21 cellular contexts compared by ENCODE assay signal in genomic region chr16:88951501-88951900, GRCh38. TPM values are rescaled to one million over a fixed set of nuclear protein-coding genes. Genes with fewer than 3 reads are reported as not detected.
DNase-seq lines count a peak whose midpoint lies in the region; ATAC-seq and TF ChIP-seq lines count a peak whose summit lies in the region.
"Had no signal": no experiment of that assay in that cellular context is flagged by ENCODE, and none has a peak within 500 bp of the region (broad histone marks: within the 10 kb centered on the region; RNA-seq: fewer than 3 reads in every experiment).

No MANE protein-coding gene starts in this region.

- TF ChIP-seq CTCF in WTC11 (IDR thresholded peaks at IDR 0.05) (no peak), spleen (IDR thresholded peaks at IDR 0.05 in 8 of 11, conservative IDR thresholded peaks at IDR 0.05 in 3 of 11) (no peak)

- no peak overlapping the region for H3K4me3 Mint-ChIP-seq in activated CD4-positive, alpha-beta T cell treated with anti-CD3 and anti-CD28 coated beads, Interleukin-2, amount 10 ng/mL, durations not matched to agents 7 days and 5 days
- no peak overlapping the region for H3K4me3 Mint-ChIP-seq in WTC11
- H3K4me3 Mint-ChIP-seq: CD4-positive, CD25-positive, alpha-beta regulatory T cell had no signal

- DNase-seq in activated CD4-positive, alpha-beta T cell treated with anti-CD3 and anti-CD28 coated beads, Interleukin-2, amount 10 ng/mL, durations not matched to agents 7 days and 5 days, result no peak
- DNase-seq in activated CD4-positive, alpha-beta T cell treated with anti-CD3 and anti-CD28 coated beads, Interleukin-2, amount 50 U/mL, for 1 hour, result no peak
- no peak for DNase-seq in WTC11 (ENCODE audit: low spot score)
- peak; percentile 56 for DNase-seq in spleen
- DNase-seq in HuH-7.5 (ENCODE audit: low spot score), result no peak
- DNase-seq in stimulated activated CD8-positive, alpha-beta memory T cell treated with anti-CD3 and anti-CD28 coated beads, Interleukin-4, amount 100 ng/mL, for 48 hours, result no peak
- DNase-seq: 8988T; CD4-positive, CD25-positive, alpha-beta regulatory T cell; KBM-7; NCI-H1105 treated with DMSO at 0.1 percent for 48 hours; NCI-H146; NCI-H2029; NCI-H526 treated with DMSO at 0.1 percent for 48 hours; SIG-M5 had no signal

- H3K4me1 ChIP-seq in BLaER1, result peaks cover 64% of the 10 kb centered on the region
- H3K4me1 ChIP-seq in spleen, result peaks cover 0 to 11% (median 6%) of the 10 kb centered on the region in 6 donors
- H3K4me1 ChIP-seq: HAP-1 had no signal

- no peak overlapping the region for H3K9ac ChIP-seq in BLaER1

- no peak overlapping the region for H3K4me2 ChIP-seq in BLaER1

- ATAC-seq in WTC11, result 0 out of 2 replicates have a peak, but pooled peaks have one; percentile 26

- H3K4me1 Mint-ChIP-seq in activated CD4-positive, alpha-beta T cell treated with anti-CD3 and anti-CD28 coated beads, Interleukin-2, amount 10 ng/mL, durations not matched to agents 7 days and 5 days, result no peaks in the 10 kb centered on the region
- H3K4me1 Mint-ChIP-seq in WTC11, result no peaks in the 10 kb centered on the region
- H3K4me1 Mint-ChIP-seq: CD4-positive, CD25-positive, alpha-beta regulatory T cell had no signal

- peak overlapping the region; percentile 50 for H3K27ac Mint-ChIP-seq in activated CD4-positive, alpha-beta T cell treated with anti-CD3 and anti-CD28 coated beads, Interleukin-2, amount 10 ng/mL, durations not matched to agents 7 days and 5 days
- no peak overlapping the region for H3K27ac Mint-ChIP-seq in WTC11

- H3K27me3 ChIP-seq in BLaER1, result no peaks in the 10 kb centered on the region
- peaks cover 0 to under 1% (median 0%) of the 10 kb centered on the region in 7 donors for H3K27me3 ChIP-seq in spleen (replicated peaks in 1 of 7)

- H3K27ac ChIP-seq in BLaER1 (peak overlapping the region; percentile 41; the same call in 1 of the 2 replicates), spleen (no peak overlapping the region)
- H3K27ac ChIP-seq: RWPE1, SK-N-MC had no signal

- H3K4me3 ChIP-seq in BLaER1 (no peak overlapping the region), spleen (no peak overlapping the region)
- H3K4me3 ChIP-seq: HAP-1, MG63, SK-N-MC had no signal

- H3K9me3 Mint-ChIP-seq in activated CD4-positive, alpha-beta T cell treated with anti-CD3 and anti-CD28 coated beads, Interleukin-2, amount 10 ng/mL, durations not matched to agents 7 days and 5 days, result no peaks in the 10 kb centered on the region
- no peaks in the 10 kb centered on the region for H3K9me3 Mint-ChIP-seq in WTC11

- H3K36me3 Mint-ChIP-seq in activated CD4-positive, alpha-beta T cell treated with anti-CD3 and anti-CD28 coated beads, Interleukin-2, amount 10 ng/mL, durations not matched to agents 7 days and 5 days (ENCODE audit: low read depth), result no peaks in the 10 kb centered on the region
- no peaks in the 10 kb centered on the region for H3K36me3 Mint-ChIP-seq in WTC11
- H3K36me3 Mint-ChIP-seq: CD4-positive, CD25-positive, alpha-beta regulatory T cell had no signal

- peaks cover 3% of the 10 kb centered on the region for H3K27me3 Mint-ChIP-seq in activated CD4-positive, alpha-beta T cell treated with anti-CD3 and anti-CD28 coated beads, Interleukin-2, amount 10 ng/mL, durations not matched to agents 7 days and 5 days
- no peaks in the 10 kb centered on the region for H3K27me3 Mint-ChIP-seq in WTC11 (ENCODE audit: low read depth)

- intact Hi-C loops in spleen (cut with DNase I; ENCODE audit: low total_unique reads), result no loop called here

- WGBS in spleen, 5 donors, result 87 to 92% (median 89%) methylated on average over 15 of the region's 15 CpGs

- H3K9me3 ChIP-seq in BLaER1 (no peaks in the 10 kb centered on the region), spleen (no peaks in the 10 kb centered on the region)
- H3K9me3 ChIP-seq: HAP-1, MG63 had no signal

- POLR2A ChIA-PET in activated CD4-positive, alpha-beta T cell treated with anti-CD3 and anti-CD28 coated beads, Interleukin-2, amount 10 ng/mL, durations not matched to agents 7 days and 5 days (lab: Charles Lee), result no interaction called here
- POLR2A ChIA-PET in WTC11 (lab: Charles Lee), result no interaction called here

- no peak for TF ChIP-seq POLR2A in spleen (IDR thresholded peaks at IDR 0.05)

- CTCF ChIA-PET in activated CD4-positive, alpha-beta T cell treated with anti-CD3 and anti-CD28 coated beads, Interleukin-2, amount 10 ng/mL, durations not matched to agents 7 days and 5 days (lab: Charles Lee), result interaction anchor here (1.1 kb wide), 1 partner anchor 11 kb away, joined by 4 read pairs; no protein-coding TSS in a partner anchor
- CTCF ChIA-PET in WTC11 (lab: Charles Lee), result no interaction called here

- H3K36me3 ChIP-seq in BLaER1 (peaks cover 21% of the 10 kb centered on the region; the same call in 1 of the 2 replicates), spleen (peaks cover 0 to 13% (median 0%) of the 10 kb centered on the region in 6 donors)
- H3K36me3 ChIP-seq: HAP-1, MG63 had no signal

- H4K20me1 ChIP-seq in BLaER1, result peaks cover 84% of the 10 kb centered on the region

TF ChIP-seq in WTC11, 78 proteins besides CTCF, POLR2A, EP300 and RAD21:
- no peak for TF ChIP-seq ZNF219 (CRISPR knock-in tag; IDR thresholded peaks at IDR 0.05; ENCODE audit: borderline replicate concordance)
- TF ChIP-seq EMX1 (CRISPR knock-in tag; IDR thresholded peaks at IDR 0.05), result no peak
- TF ChIP-seq USF2 (CRISPR knock-in tag; IDR thresholded peaks at IDR 0.05), result peak; percentile 84
- TF ChIP-seq USF1 (CRISPR knock-in tag; IDR thresholded peaks at IDR 0.05), result peak; percentile 69; the same call in 1 of the 2 replicates
- TF ChIP-seq RORB (CRISPR knock-in tag; IDR thresholded peaks at IDR 0.05), result no peak
- no peak for TF ChIP-seq ARID4B (CRISPR knock-in tag; IDR thresholded peaks at IDR 0.05; ENCODE audit: borderline replicate concordance)
- no peak for TF ChIP-seq ATF3 (CRISPR knock-in tag; conservative IDR thresholded peaks at IDR 0.05)
- TF ChIP-seq NFYB (CRISPR knock-in tag; conservative IDR thresholded peaks at IDR 0.05; ENCODE audit: low read depth), result peak; percentile 38; the same call in 1 of the 2 replicates
- no peak for TF ChIP-seq PRRX2 (CRISPR knock-in tag; IDR thresholded peaks at IDR 0.05)

RNA-seq across cellular contexts. Expression of gene CBFA2T3, which starts 25.5 kb away (rescaled TPM):
- total RNA-seq in activated CD4-positive, alpha-beta T cell treated with anti-CD3 and anti-CD28 coated beads, Interleukin-2, amount 10 ng/mL, durations not matched to agents 7 days and 5 days, result not detected
- total RNA-seq in WTC11 (2021) (1.9 to 2.8 TPM (median 2.6 TPM) in 3 replicates), spleen (10 to 100 TPM; 10.5 to 59.8 (median 56.3) TPM)
- 10 to 100 TPM in 2 of 3 donors, 1 to 10 TPM in 1; 8.4 to 25.1 (median 14.3) TPM for polyA plus RNA-seq in spleen
- total RNA-seq: NCI-H460 had no signal
- polyA plus RNA-seq: BJ had no signal
